8 cellular contexts compared by ENCODE assay signal in the genomic region with DNA sequence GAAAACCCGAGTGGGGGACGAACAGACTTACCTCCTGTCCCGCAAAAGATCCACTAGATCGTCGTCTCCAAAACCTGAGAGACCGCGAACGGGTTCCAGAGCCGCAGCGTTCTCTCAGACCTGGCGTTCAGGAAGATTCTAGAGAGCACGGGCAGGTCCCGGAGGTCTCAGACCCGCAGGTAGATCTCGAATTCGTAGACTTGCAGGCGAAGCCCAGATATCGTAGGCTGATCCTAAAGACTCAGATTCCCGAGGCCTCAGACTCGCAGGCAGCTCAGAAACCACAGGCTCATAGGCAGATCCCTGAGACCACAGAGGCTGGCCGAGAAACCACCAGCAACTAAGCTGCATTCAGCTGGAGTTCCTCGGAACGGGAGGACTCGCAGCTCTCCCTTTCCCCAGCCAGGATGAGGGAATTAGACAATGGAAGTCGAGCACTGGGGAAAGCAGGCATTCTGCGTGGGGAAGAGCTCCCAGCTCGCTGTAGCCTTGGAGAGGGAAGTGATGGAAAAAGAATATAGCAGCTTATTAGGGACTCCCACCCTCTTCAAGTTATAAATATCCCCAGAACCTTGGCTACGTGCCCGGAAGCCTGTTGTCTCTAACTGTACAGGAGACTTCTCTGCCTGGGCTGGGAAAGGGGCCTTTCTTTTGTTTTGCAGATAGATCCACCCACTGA. TPM values are rescaled to one million over a fixed set of nuclear protein-coding genes. Genes with fewer than 3 reads are reported as not detected.
DNase-seq lines count a peak whose midpoint lies in the region; ATAC-seq and TF ChIP-seq lines count a peak whose summit lies in the region.

A gene (minus strand): TSS at position 502 of the 679 bp plus-strand sequence. CDS start 1,831 bp downstream, outside the sequence.

- peaks cover 18% of the 10 kb centered on the region for H3F3A ChIP-seq in GM23248 (ENCODE audit: insufficient read depth)

- WGBS in GM23248 (ENCODE audit: low coverage in 1 of 2, low lambda C conversion rate in 2 of 2, missing lambda C conversion rate in 2 of 2), 2 experiments: 0 to 2% methylated on average over 29 of the region's 29 CpGs
- WGBS in ectodermal cell, 2 experiments: 7 to 10% methylated on average over 28 to 29 of the region's 29 CpGs
- WGBS in right lobe of liver (ENCODE audit: insufficient coverage, low coverage, low lambda C conversion rate, missing lambda C conversion rate): 0% methylated on average over 17 of the region's 29 CpGs

- H2AFZ ChIP-seq in GM23248: peak within 1 kb of the TSS; percentile 95

- intact Hi-C loops in right lobe of liver (cut with DNase I): no loop called here

- peak within 1 kb of the TSS; percentile 84 for H3K4me2 ChIP-seq in GM23248 (ENCODE audit: unreplicated experiment)

- H3K9me3 ChIP-seq in GM23248 (ENCODE audit: low read depth) (no peaks in the 10 kb centered on the region), ectodermal cell (ENCODE audit: control insufficient read depth, low read length) (no peaks in the 10 kb centered on the region), right lobe of liver (peaks cover 0 to 4% (median 0%) of the 10 kb centered on the region in 4 donors)

- in situ Hi-C loops in GM23248 (cut with MboI): no loop called here

- ATAC-seq in right lobe of liver: peak in 1 of 4 donors; percentile 2

- H3K4me1 ChIP-seq in GM23248 (ENCODE audit: insufficient read depth) (peaks cover 31% of the 10 kb centered on the region), ectodermal cell (ENCODE audit: control insufficient read depth, insufficient read depth, low read length) (peaks cover 36% of the 10 kb centered on the region), right lobe of liver (peaks cover 0 to 20% (median 7%) of the 10 kb centered on the region in 4 donors)

- peak within 1 kb of the TSS; percentile 98 for H3K9ac ChIP-seq in GM23248

- H4K20me1 ChIP-seq in GM23248 (ENCODE audit: insufficient read depth): no peaks in the 10 kb centered on the region

- TF ChIP-seq CTCF in 22Rv1 (IDR thresholded peaks at IDR 0.05) (no peak), right lobe of liver (IDR thresholded peaks at IDR 0.05) (no peak)

- DNase-seq in GM23248 (peak; percentile 85), NCI-H345 (lab: John Stamatoyannopoulos, UW) (peak; percentile 94), right lobe of liver (peak; percentile 77 to 85 (median 83)), HuH-7.5 (ENCODE audit: low spot score) (no peak)
- peak; percentile 2 to 17 for DNase-seq in activated CD4-positive, alpha-beta T cell treated with anti-CD3 and anti-CD28 coated beads, Interleukin-2, amount 50 U/mL, for 24 hours (ENCODE audit: low read depth in 1 of 2, low spot score in 1 of 2)
- peak; percentile 25 for DNase-seq in stimulated activated CD4-positive, alpha-beta T cell treated with anti-CD3 and anti-CD28 coated beads, Interleukin-4, amount 100 ng/mL, for 1 hour

- H3K79me2 ChIP-seq in GM23248 (ENCODE audit: insufficient read depth): peaks cover 60% of the 10 kb centered on the region

- H3K27ac ChIP-seq in 22Rv1 (peak within 1 kb of the TSS; percentile 96), GM23248 (peak within 1 kb of the TSS; percentile 90), ectodermal cell (ENCODE audit: insufficient read depth, low read depth, low read length, poor library complexity, severe bottlenecking) (peak within 1 kb of the TSS; percentile 95), right lobe of liver (peak within 1 kb of the TSS; percentile 98 to 100 (median 98))

- H3K36me3 ChIP-seq in GM23248 (ENCODE audit: low read depth): peaks cover 18% of the 10 kb centered on the region
- no peaks in the 10 kb centered on the region for H3K36me3 ChIP-seq in ectodermal cell (ENCODE audit: control insufficient read depth, insufficient read depth, low read length)
- H3K36me3 ChIP-seq in right lobe of liver: peaks cover 0 to 7% (median under 1%) of the 10 kb centered on the region in 4 donors

- H3K9me2 ChIP-seq in GM23248 (ENCODE audit: insufficient read depth): no peaks in the 10 kb centered on the region

- peak within 1 kb of the TSS; percentile 83 for H3K4me3 ChIP-seq in GM23248
- peak within 1 kb of the TSS; percentile 58 for H3K4me3 ChIP-seq in ectodermal cell (ENCODE audit: insufficient read depth, low read depth, low read length)
- H3K4me3 ChIP-seq in right lobe of liver: peak within 1 kb of the TSS; percentile 75 to 91 (median 81)

- H3K27me3 ChIP-seq in GM23248 (replicated peaks; ENCODE audit: insufficient read depth) (no peaks in the 10 kb centered on the region), ectodermal cell (ENCODE audit: control insufficient read depth, insufficient read depth, low read length, poor library complexity, severe bottlenecking) (peaks cover 17% of the 10 kb centered on the region), right lobe of liver (no peaks in the 10 kb centered on the region)

- TF ChIP-seq POLR2A in right lobe of liver (IDR thresholded peaks at IDR 0.05): no peak

RNA-seq across cellular contexts. Expression of the gene that starts here (rescaled TPM):
- 14.0 and 16.2 TPM in 2 replicates for total RNA-seq in GM23248 (2014; rRNA removed; shearing (Covaris generic))
- 8.1 and 9.4 TPM in 2 replicates for polyA plus RNA-seq in GM23248 (2016; fragmentation: Nextera tagmentation; extraction: Ambion mirVana)
- 9.7 TPM for polyA plus RNA-seq in ectodermal cell (2013, experiment 1 of 4)
- polyA plus RNA-seq in ectodermal cell (2013, experiment 2 of 4): 12.7 TPM
- 11.3 TPM for polyA plus RNA-seq in ectodermal cell (2013, experiment 3 of 4)
- polyA plus RNA-seq in ectodermal cell (2013, experiment 4 of 4): 12.5 TPM
- 1 to 10 TPM; 2.8 to 4.5 (median 3.4) TPM for total RNA-seq in right lobe of liver
